8 cellular contexts compared by ENCODE assay signal in genomic region chr4:127788517-127788916, GRCh38. TPM values are rescaled to one million over a fixed set of nuclear protein-coding genes. Genes with fewer than 3 reads are reported as not detected.
DNase-seq lines count a peak whose midpoint lies in the region; ATAC-seq and TF ChIP-seq lines count a peak whose summit lies in the region.

No MANE protein-coding gene starts in this region.

- H3K4me1 ChIP-seq in BE2C = no peaks in the 10 kb centered on the region

- H3K4me1 Mint-ChIP-seq in T-helper 2 cell treated with Interferon-gamma antibody and Interleukin-4, amounts not matched to agents 5 μg/mL and 100 μg/mL, for 36 hours (ENCODE audit: low read depth) = peaks cover 5% of the 10 kb centered on the region

- no peak for DNase-seq in BE2C
- DNase-seq in AML-193 (lab: John Stamatoyannopoulos, UW) = no peak
- no peak for DNase-seq in activated naive CD4-positive, alpha-beta T cell (lab: John Stamatoyannopoulos, UW)
- DNase-seq in T-helper 2 cell treated with Interferon-gamma antibody and Interleukin-4, amounts not matched to agents 5 μg/mL and 100 μg/mL, for 36 hours (ENCODE audit: low spot score) = no peak

- no peaks in the 10 kb centered on the region for H3K36me3 Mint-ChIP-seq in T-helper 2 cell treated with Interferon-gamma antibody and Interleukin-4, amounts not matched to agents 5 μg/mL and 100 μg/mL, for 36 hours (ENCODE audit: low read depth)

- H3K9me3 Mint-ChIP-seq in T-helper 2 cell treated with Interferon-gamma antibody and Interleukin-4, amounts not matched to agents 5 μg/mL and 100 μg/mL, for 36 hours = no peaks in the 10 kb centered on the region

- peak; percentile 57 for TF ChIP-seq CTCF in BE2C (IDR thresholded peaks at IDR 0.05; ENCODE audit: low read depth, low read length)
- TF ChIP-seq CTCF in LNCAP (IDR thresholded peaks at IDR 0.05) = peak; percentile 59; the same call in 1 of the 2 replicates

- no peak overlapping the region for H3K27ac Mint-ChIP-seq in T-helper 2 cell treated with Interferon-gamma antibody and Interleukin-4, amounts not matched to agents 5 μg/mL and 100 μg/mL, for 36 hours

- no peak overlapping the region for H3K4me3 ChIP-seq in BE2C (ENCODE audit: low read depth, low read length)

- peaks cover 53% of the 10 kb centered on the region for H3K27me3 Mint-ChIP-seq in T-helper 2 cell treated with Interferon-gamma antibody and Interleukin-4, amounts not matched to agents 5 μg/mL and 100 μg/mL, for 36 hours (ENCODE audit: low read depth)

- no peaks in the 10 kb centered on the region for H3K27me3 ChIP-seq in BE2C

- no peak overlapping the region for H3K4me3 Mint-ChIP-seq in T-helper 2 cell treated with Interferon-gamma antibody and Interleukin-4, amounts not matched to agents 5 μg/mL and 100 μg/mL, for 36 hours

- no peaks in the 10 kb centered on the region; the same call in 1 of the 2 replicates for H3K9me3 ChIP-seq in BE2C

- H3K36me3 ChIP-seq in BE2C = no peaks in the 10 kb centered on the region

- ATAC-seq in GM19467 (IDR thresholded peaks at IDR 0.05; ENCODE audit: unreplicated experiment) = peak; percentile 78
- peak; percentile 82 for ATAC-seq in esophagus mucosa
- ATAC-seq in HG02870 (IDR thresholded peaks at IDR 0.05; ENCODE audit: unreplicated experiment) = no peak

RNA-seq across cellular contexts. Expression of gene HSPA4L, which starts 6.4 kb away (rescaled TPM):
- polyA plus RNA-seq in BE2C (2012; ENCODE audit: insufficient read depth, insufficient read length, low read depth) = 0.79 TPM
- total RNA-seq in esophagus mucosa = 35.5 TPM

RNA-seq across cellular contexts. Expression of gene SLC25A31, which starts 58.3 kb away (rescaled TPM):
- not detected for polyA plus RNA-seq in BE2C (2012; ENCODE audit: insufficient read depth, insufficient read length, low read depth)
- total RNA-seq in esophagus mucosa = not detected
